29 cellular contexts compared by ENCODE assay signal in the genomic region with DNA sequence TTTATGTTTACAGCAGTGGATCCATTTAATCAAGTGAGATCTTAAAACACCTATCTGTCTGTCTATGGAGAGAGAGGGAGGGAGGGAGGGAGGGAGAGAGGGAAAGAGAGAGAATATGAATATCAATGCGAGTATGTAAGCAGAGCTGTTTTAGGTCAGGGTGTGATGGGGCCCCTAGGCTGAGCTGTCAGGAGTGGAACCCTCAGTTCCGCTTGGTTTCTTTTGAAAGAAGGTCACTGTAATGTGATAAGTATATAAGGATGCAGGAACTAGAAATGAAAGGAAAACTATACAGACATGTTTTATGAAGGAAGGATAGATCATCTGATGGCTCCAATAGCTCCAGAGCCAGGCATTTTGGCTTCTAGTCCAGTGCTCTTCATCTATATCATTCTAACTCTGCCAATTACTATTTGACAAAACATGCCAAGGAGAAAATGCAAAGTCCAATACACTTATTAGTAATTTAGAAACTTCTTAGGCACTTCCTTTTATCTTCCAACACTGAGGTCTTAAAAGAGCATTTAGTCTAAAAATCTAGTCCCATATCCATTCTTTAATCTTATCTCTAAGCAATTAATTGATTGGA.
DNase-seq lines count a peak whose midpoint lies in the region; ATAC-seq, FAIRE-seq and TF ChIP-seq lines count a peak whose summit lies in the region.
"Had no signal": no experiment of that assay in that cellular context is flagged by ENCODE, and none has a peak within 500 bp of the region (broad histone marks: within the 10 kb centered on the region; RNA-seq: fewer than 3 reads in every experiment).

No MANE protein-coding gene starts in this region.

- H4K20me1 ChIP-seq in PC-3 (ENCODE audit: low read length): no peaks in the 10 kb centered on the region

- no peak for TF ChIP-seq CTCF in PC-3 (conservative IDR thresholded peaks at IDR 0.05; ENCODE audit: low read depth, low read length)

- intact Hi-C loops in PC-3 (cut with micrococcal nuclease): no loop called here

- no peak overlapping the region for H3K27ac ChIP-seq in PC-3 (ENCODE audit: low read length)
- H3K27ac ChIP-seq: cardiac muscle cell, coronary artery, esophagus muscularis mucosa, gastroesophageal sphincter, left ventricle myocardium inferior, Peyer's patch, SJCRH30, skin epidermis, upper lobe of right lung had no signal

- no TSS peak for BruUV-seq in PC-3 (replicated peaks; lab: Mats Ljungman, UMichigan)

- no peaks in the 10 kb centered on the region for H3F3A ChIP-seq in PC-3 (ENCODE audit: low read length, unreplicated experiment)

- H3K27me3 ChIP-seq in PC-3 (ENCODE audit: low read length): peaks cover 23% of the 10 kb centered on the region
- H3K27me3 ChIP-seq: cardiac muscle cell, esophagus muscularis mucosa, Peyer's patch, SJCRH30, upper lobe of right lung had no signal

- DNase-seq in GM18507 (ENCODE audit: extremely low spot score, insufficient read length, low read depth) (no peak), NCI-H2107 treated with DMSO at 0.1 percent for 48 hours (lab: John Stamatoyannopoulos, UW; ENCODE audit: unreplicated experiment) (peak; percentile 93), kidney tubule cell (ENCODE audit: low spot score) (peak; percentile 28), UCSD-AML1 (lab: John Stamatoyannopoulos, UW; ENCODE audit: unreplicated experiment) (no peak), GM12891 (ENCODE audit: insufficient read length, low spot score) (no peak), PC-3 (no peak)
- DNase-seq: activated CD4-positive, alpha-beta T cell treated with anti-CD3 and anti-CD28 coated beads for 36 hours; activated naive CD4-positive, alpha-beta T cell treated with anti-CD3 and anti-CD28 coated beads, Interleukin-2, amount 10 ng/mL, durations not matched to agents 7 days and 5 days; activated T-cell treated with anti-CD3 and anti-CD28 coated beads, Interleukin-2, amount 50 U/mL, for 72 hours; CD4-positive, alpha-beta T cell; effector memory CD8-positive, alpha-beta T cell; GF-D8; Kasumi-1; left ventricle myocardium inferior; MV-4-11; natural killer cell; NCI-H1694 treated with DMSO at 0.1 percent for 48 hours; NCI-H524 treated with DMSO at 0.1 percent for 48 hours; Peyer's patch; SJCRH30; upper lobe of right lung had no signal

- no peak overlapping the region for H3K9ac ChIP-seq in PC-3 (ENCODE audit: low read length)

- CTCF ChIA-PET in PC-3 (lab: Charles Lee): no interaction called here

- no peaks in the 10 kb centered on the region for H3K36me3 ChIP-seq in PC-3 (ENCODE audit: low read depth, low read length)
- H3K36me3 ChIP-seq: cardiac muscle cell, esophagus muscularis mucosa, gastroesophageal sphincter, left ventricle myocardium inferior, Peyer's patch, SJCRH30, upper lobe of right lung had no signal

- H3K79me2 ChIP-seq in PC-3 (ENCODE audit: low read length): no peaks in the 10 kb centered on the region

- no peak overlapping the region for H3K4me3 ChIP-seq in PC-3 (ENCODE audit: low read length)
- H3K4me3 ChIP-seq: cardiac muscle cell, coronary artery, esophagus muscularis mucosa, gastroesophageal sphincter, left ventricle myocardium inferior, Peyer's patch, SJCRH30, skin epidermis, upper lobe of right lung had no signal

- no peaks in the 10 kb centered on the region for H3K9me3 ChIP-seq in PC-3 (ENCODE audit: low read length)
- H3K9me3 ChIP-seq: esophagus muscularis mucosa, gastroesophageal sphincter, Peyer's patch, upper lobe of right lung had no signal

- H3K4me2 ChIP-seq in PC-3 (ENCODE audit: low read length): no peak overlapping the region

- TF ChIP-seq POLR2A in GM12891 (IDR thresholded peaks at IDR 0.05; ENCODE audit: low read depth, low read length): no peak

- FAIRE-seq in GM18507 (lab: Jason Lieb, UNC): peak; percentile 18
- no peak for FAIRE-seq in GM12891 (lab: Jason Lieb, UNC)
- FAIRE-seq: HepG2 had no signal

- no peaks in the 10 kb centered on the region for H3K4me1 ChIP-seq in PC-3 (ENCODE audit: insufficient read depth, low read length)
- H3K4me1 ChIP-seq: esophagus muscularis mucosa, gastroesophageal sphincter, left ventricle myocardium inferior, Peyer's patch, SJCRH30, upper lobe of right lung had no signal

- POLR2A ChIA-PET in PC-3 (lab: Charles Lee; ENCODE audit: unreplicated experiment): no interaction called here

- H3K9me2 ChIP-seq in PC-3 (replicated peaks; ENCODE audit: low read length): no peaks in the 10 kb centered on the region

- ATAC-seq in HG02610 (IDR thresholded peaks at IDR 0.05; ENCODE audit: unreplicated experiment) (peak; percentile 80), GM19455 (IDR thresholded peaks at IDR 0.05; ENCODE audit: unreplicated experiment) (no peak), PC-3 (no peak)
- ATAC-seq: effector memory CD8-positive, alpha-beta T cell; gastroesophageal sphincter; natural killer cell; upper lobe of right lung had no signal

- H2AFZ ChIP-seq in PC-3 (ENCODE audit: low read length): no peak overlapping the region

TF ChIP-seq in GM12891, 5 proteins besides CTCF, POLR2A, EP300 and RAD21:
- no peak for TF ChIP-seq POLR2AphosphoS5 (IDR thresholded peaks at IDR 0.05; ENCODE audit: low read depth, low read length)
- TF ChIP-seq POU2F2 (IDR thresholded peaks at IDR 0.05; ENCODE audit: low read depth, low read length): no peak
- TF ChIP-seq PAX5 (IDR thresholded peaks at IDR 0.05; ENCODE audit: insufficient read depth, low read length, severe bottlenecking): no peak
- TF ChIP-seq TAF1 (IDR thresholded peaks at IDR 0.05; ENCODE audit: low read depth, low read length): no peak
- no peak for TF ChIP-seq SPI1 (IDR thresholded peaks at IDR 0.05; ENCODE audit: low read depth, low read length)

Comparison
In these comparisons a context has a peak if more than half of its experiments do, and no peak if none do; other contexts are left out.
1. DNase-seq: peak in NCI-H2107 treated with DMSO at 0.1 percent for 48 hours (single experiment) and kidney tubule cell (single experiment); none in GM18507 (single experiment), UCSD-AML1 (single experiment), GM12891 (single experiment) and PC-3 (single experiment).